Comparison of ENCODE assay signal across 9 cellular contexts in the genomic region with DNA sequence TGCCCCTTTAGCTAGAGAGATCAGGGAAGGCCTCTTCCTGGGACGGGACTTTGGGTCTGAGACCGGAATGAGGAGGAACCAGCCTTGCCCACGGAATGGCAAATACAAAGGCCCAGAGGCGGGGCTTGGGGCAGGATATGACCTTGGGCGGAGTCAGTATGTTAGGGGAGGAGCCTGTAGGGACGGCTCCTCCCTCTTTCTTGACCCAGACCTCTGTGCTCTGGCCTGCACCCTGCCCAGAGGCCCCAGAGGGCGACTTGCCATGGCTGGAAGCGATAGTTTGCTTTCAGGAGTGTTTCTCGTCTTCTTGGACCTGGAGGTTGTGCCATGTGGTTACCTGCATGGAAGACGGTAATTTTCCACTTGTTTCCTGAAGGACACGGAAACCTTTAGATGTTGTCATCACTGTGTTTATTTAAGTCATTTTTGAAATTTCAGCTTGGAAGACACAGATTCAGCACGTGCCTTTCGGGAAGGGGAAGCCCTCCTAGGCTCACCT.
DNase-seq lines count a peak whose midpoint lies in the region; ATAC-seq lines count a peak whose summit lies in the region.
"Had no signal": no experiment of that assay in that cellular context is flagged by ENCODE, and none has a peak within 500 bp of the region (broad histone marks: within the 10 kb centered on the region; RNA-seq: fewer than 3 reads in every experiment).

No MANE protein-coding gene starts in this region.

- H3K27ac ChIP-seq in BLaER1 treated with 17β-estradiol and CSF1 and Interleukin-3, amounts not matched to agents 10 nM and 100 nM, result peak overlapping the region in 7 of 11 experiments; percentile 34 to 61 (median 52); a peak in 9 of 22 replicates

- peaks cover 12 to 87% (median 78%) of the 10 kb centered on the region in 10 experiments; a peak in 19 of 20 replicates for H3K4me1 ChIP-seq in BLaER1 treated with 17β-estradiol and CSF1 and Interleukin-3, amounts not matched to agents 10 nM and 100 nM
- peaks cover 14% of the 10 kb centered on the region for H3K4me1 ChIP-seq in neuron (ENCODE audit: insufficient read depth, low read length)

- no peak overlapping the region for H2AFZ ChIP-seq in neuron (ENCODE audit: low read depth, low read length)

- ATAC-seq in Right ventricle myocardium superior (ENCODE audit: poor library complexity), result peak; percentile 41
- ATAC-seq in GM19023 (IDR thresholded peaks at IDR 0.05; ENCODE audit: unreplicated experiment), result no peak
- no peak for ATAC-seq in HG03342 (IDR thresholded peaks at IDR 0.05; ENCODE audit: unreplicated experiment)
- ATAC-seq in HG03354 (IDR thresholded peaks at IDR 0.05; ENCODE audit: poor library complexity, severe bottlenecking, unreplicated experiment), result no peak

- H3K36me3 ChIP-seq in BLaER1 treated with 17β-estradiol and CSF1 and Interleukin-3, amounts not matched to agents 10 nM and 100 nM, result no peaks in the 10 kb centered on the region
- H3K36me3 ChIP-seq in neuron (ENCODE audit: insufficient read depth, low read length), result no peaks in the 10 kb centered on the region

- peaks cover 0 to 11% (median 0%) of the 10 kb centered on the region in 11 experiments; a peak in 4 of 22 replicates for H3K27me3 ChIP-seq in BLaER1 treated with 17β-estradiol and CSF1 and Interleukin-3, amounts not matched to agents 10 nM and 100 nM
- H3K27me3 ChIP-seq in neuron (ENCODE audit: insufficient read depth, low read length), result no peaks in the 10 kb centered on the region

- peak overlapping the region; percentile 76 to 96 (median 93) for H3K4me2 ChIP-seq in BLaER1 treated with 17β-estradiol and CSF1 and Interleukin-3, amounts not matched to agents 10 nM and 100 nM

- H3K9me3 ChIP-seq in BLaER1 treated with 17β-estradiol and CSF1 and Interleukin-3, amounts not matched to agents 10 nM and 100 nM (replicated peaks in 1 of 11), result no peaks in the 10 kb centered on the region
- no peaks in the 10 kb centered on the region for H3K9me3 ChIP-seq in neuron (ENCODE audit: low read length)

- peak overlapping the region in 9 of 10 experiments; percentile 30 to 65 (median 48); a peak in 14 of 20 replicates for H3K4me3 ChIP-seq in BLaER1 treated with 17β-estradiol and CSF1 and Interleukin-3, amounts not matched to agents 10 nM and 100 nM
- H3K4me3 ChIP-seq in neuron (ENCODE audit: low read length), result peak overlapping the region; percentile 38

- H3K9ac ChIP-seq in BLaER1 treated with 17β-estradiol and CSF1 and Interleukin-3, amounts not matched to agents 10 nM and 100 nM, result peak overlapping the region in 8 of 11 experiments; percentile 34 to 64 (median 50); a peak in 11 of 22 replicates

- intact Hi-C loops in Right ventricle myocardium superior (cut with DNase I), result no loop called here

- peaks cover 8 to 97% (median 61%) of the 10 kb centered on the region in 11 experiments; a peak in 19 of 22 replicates for H4K20me1 ChIP-seq in BLaER1 treated with 17β-estradiol and CSF1 and Interleukin-3, amounts not matched to agents 10 nM and 100 nM

- DNase-seq in RKO (ENCODE audit: low spot score) (peak; percentile 80), Right ventricle myocardium superior (peak; percentile 68)
- no peak for DNase-seq in activated effector memory CD4-positive, alpha-beta T cell treated with anti-CD3 and anti-CD28 coated beads, Interleukin-2, amount 50 U/mL, for 16 hours
- DNase-seq: NCI-H524 treated with DMSO at 0.1 percent for 48 hours had no signal
